In the genomic region with DNA sequence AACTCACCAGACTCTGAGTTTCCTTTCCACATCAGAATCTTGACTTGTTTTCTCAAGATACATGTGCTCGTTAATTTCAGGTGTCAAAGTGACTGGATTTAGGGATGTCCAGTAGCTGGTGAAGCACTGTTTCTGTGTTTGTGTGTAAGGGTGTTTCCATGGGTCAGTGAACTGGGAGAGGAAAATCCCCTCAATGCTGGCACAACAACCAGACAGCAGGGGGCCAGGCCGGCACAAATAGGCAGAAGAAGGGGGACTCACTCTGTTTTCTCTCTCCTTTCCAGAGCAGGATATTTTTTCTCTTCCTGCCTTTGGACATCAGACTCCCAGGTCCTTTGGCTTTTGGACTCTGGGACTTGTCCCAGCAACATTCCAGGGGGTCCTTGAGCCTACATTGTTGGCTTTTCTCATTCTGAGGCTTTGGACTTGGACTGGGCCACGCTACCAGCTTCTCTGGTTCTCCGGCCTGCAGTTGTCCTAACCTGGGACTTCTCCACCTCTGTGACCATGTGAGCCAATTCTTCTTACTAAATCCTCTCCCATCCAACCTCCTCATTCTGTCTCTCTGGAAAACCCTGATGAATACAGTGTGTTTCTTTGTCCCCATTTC, we compare ENCODE assay signal across 1 cellular context.
TF ChIP-seq lines count a peak whose summit lies in the region.

No MANE protein-coding gene starts in this region.

TF ChIP-seq in GM23338, 12 proteins besides CTCF, POLR2A, EP300 and RAD21:
- TF ChIP-seq, protein P1, sequence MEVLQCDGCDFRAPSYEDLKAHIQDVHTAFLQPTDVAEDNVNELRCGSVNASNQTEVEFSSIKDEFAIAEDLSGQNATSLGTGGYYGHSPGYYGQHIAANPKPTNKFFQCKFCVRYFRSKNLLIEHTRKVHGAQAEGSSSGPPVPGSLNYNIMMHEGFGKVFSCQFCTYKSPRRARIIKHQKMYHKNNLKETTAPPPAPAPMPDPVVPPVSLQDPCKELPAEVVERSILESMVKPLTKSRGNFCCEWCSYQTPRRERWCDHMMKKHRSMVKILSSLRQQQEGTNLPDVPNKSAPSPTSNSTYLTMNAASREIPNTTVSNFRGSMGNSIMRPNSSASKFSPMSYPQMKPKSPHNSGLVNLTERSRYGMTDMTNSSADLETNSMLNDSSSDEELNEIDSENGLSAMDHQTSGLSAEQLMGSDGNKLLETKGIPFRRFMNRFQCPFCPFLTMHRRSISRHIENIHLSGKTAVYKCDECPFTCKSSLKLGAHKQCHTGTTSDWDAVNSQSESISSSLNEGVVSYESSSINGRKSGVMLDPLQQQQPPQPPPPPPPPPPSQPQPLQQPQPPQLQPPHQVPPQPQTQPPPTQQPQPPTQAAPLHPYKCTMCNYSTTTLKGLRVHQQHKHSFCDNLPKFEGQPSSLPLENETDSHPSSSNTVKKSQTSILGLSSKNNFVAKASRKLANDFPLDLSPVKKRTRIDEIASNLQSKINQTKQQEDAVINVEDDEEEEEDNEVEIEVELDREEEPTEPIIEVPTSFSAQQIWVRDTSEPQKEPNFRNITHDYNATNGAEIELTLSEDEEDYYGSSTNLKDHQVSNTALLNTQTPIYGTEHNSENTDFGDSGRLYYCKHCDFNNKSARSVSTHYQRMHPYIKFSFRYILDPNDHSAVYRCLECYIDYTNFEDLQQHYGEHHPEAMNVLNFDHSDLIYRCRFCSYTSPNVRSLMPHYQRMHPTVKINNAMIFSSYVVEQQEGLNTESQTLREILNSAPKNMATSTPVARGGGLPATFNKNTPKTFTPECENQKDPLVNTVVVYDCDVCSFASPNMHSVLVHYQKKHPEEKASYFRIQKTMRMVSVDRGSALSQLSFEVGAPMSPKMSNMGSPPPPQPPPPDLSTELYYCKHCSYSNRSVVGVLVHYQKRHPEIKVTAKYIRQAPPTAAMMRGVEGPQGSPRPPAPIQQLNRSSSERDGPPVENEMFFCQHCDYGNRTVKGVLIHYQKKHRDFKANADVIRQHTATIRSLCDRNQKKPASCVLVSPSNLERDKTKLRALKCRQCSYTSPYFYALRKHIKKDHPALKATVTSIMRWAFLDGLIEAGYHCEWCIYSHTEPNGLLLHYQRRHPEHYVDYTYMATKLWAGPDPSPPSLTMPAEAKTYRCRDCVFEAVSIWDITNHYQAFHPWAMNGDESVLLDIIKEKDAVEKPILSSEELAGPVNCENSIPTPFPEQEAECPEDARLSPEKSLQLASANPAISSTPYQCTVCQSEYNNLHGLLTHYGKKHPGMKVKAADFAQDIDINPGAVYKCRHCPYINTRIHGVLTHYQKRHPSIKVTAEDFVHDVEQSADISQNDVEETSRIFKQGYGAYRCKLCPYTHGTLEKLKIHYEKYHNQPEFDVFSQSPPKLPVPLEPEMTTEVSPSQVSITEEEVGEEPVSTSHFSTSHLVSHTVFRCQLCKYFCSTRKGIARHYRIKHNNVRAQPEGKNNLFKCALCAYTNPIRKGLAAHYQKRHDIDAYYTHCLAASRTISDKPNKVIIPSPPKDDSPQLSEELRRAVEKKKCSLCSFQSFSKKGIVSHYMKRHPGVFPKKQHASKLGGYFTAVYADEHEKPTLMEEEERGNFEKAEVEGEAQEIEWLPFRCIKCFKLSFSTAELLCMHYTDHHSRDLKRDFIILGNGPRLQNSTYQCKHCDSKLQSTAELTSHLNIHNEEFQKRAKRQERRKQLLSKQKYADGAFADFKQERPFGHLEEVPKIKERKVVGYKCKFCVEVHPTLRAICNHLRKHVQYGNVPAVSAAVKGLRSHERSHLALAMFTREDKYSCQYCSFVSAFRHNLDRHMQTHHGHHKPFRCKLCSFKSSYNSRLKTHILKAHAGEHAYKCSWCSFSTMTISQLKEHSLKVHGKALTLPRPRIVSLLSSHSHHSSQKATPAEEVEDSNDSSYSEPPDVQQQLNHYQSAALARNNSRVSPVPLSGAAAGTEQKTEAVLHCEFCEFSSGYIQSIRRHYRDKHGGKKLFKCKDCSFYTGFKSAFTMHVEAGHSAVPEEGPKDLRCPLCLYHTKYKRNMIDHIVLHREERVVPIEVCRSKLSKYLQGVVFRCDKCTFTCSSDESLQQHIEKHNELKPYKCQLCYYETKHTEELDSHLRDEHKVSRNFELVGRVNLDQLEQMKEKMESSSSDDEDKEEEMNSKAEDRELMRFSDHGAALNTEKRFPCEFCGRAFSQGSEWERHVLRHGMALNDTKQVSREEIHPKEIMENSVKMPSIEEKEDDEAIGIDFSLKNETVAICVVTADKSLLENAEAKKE (CRISPR knock-in tag; IDR thresholded peaks at IDR 0.05) = no peak
- TF ChIP-seq EZH2phosphoT487 (IDR thresholded peaks at IDR 0.05; ENCODE audit: unreplicated experiment) = no peak
- no peak for TF ChIP-seq EZH2 (IDR thresholded peaks at IDR 0.05; ENCODE audit: low read depth, unreplicated experiment)
- no peak for TF ChIP-seq JUNB (IDR thresholded peaks at IDR 0.05; ENCODE audit: unreplicated experiment)
- no peak for TF ChIP-seq CREB1 (CRISPR knock-in tag; IDR thresholded peaks at IDR 0.05; ENCODE audit: low read depth)
- no peak for TF ChIP-seq STAT1 (IDR thresholded peaks at IDR 0.05; ENCODE audit: unreplicated experiment)
- TF ChIP-seq, protein P2, sequence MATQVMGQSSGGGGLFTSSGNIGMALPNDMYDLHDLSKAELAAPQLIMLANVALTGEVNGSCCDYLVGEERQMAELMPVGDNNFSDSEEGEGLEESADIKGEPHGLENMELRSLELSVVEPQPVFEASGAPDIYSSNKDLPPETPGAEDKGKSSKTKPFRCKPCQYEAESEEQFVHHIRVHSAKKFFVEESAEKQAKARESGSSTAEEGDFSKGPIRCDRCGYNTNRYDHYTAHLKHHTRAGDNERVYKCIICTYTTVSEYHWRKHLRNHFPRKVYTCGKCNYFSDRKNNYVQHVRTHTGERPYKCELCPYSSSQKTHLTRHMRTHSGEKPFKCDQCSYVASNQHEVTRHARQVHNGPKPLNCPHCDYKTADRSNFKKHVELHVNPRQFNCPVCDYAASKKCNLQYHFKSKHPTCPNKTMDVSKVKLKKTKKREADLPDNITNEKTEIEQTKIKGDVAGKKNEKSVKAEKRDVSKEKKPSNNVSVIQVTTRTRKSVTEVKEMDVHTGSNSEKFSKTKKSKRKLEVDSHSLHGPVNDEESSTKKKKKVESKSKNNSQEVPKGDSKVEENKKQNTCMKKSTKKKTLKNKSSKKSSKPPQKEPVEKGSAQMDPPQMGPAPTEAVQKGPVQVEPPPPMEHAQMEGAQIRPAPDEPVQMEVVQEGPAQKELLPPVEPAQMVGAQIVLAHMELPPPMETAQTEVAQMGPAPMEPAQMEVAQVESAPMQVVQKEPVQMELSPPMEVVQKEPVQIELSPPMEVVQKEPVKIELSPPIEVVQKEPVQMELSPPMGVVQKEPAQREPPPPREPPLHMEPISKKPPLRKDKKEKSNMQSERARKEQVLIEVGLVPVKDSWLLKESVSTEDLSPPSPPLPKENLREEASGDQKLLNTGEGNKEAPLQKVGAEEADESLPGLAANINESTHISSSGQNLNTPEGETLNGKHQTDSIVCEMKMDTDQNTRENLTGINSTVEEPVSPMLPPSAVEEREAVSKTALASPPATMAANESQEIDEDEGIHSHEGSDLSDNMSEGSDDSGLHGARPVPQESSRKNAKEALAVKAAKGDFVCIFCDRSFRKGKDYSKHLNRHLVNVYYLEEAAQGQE (IDR thresholded peaks at IDR 0.05; ENCODE audit: unreplicated experiment) = no peak
- no peak for TF ChIP-seq ZNF331 (CRISPR knock-in tag; IDR thresholded peaks at IDR 0.05; ENCODE audit: low read depth)
- no peak for TF ChIP-seq POLR2AphosphoS5 (IDR thresholded peaks at IDR 0.05; ENCODE audit: low read depth)
- no peak for TF ChIP-seq NANOG (IDR thresholded peaks at IDR 0.05; ENCODE audit: borderline replicate concordance)
- TF ChIP-seq, protein P3, sequence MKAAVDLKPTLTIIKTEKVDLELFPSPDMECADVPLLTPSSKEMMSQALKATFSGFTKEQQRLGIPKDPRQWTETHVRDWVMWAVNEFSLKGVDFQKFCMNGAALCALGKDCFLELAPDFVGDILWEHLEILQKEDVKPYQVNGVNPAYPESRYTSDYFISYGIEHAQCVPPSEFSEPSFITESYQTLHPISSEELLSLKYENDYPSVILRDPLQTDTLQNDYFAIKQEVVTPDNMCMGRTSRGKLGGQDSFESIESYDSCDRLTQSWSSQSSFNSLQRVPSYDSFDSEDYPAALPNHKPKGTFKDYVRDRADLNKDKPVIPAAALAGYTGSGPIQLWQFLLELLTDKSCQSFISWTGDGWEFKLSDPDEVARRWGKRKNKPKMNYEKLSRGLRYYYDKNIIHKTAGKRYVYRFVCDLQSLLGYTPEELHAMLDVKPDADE (IDR thresholded peaks at IDR 0.05) = no peak
- no peak for TF ChIP-seq ZNF114 (CRISPR knock-in tag; IDR thresholded peaks at IDR 0.05)
